Comparison of ENCODE assay signal across 14 cellular contexts in the genomic region with DNA sequence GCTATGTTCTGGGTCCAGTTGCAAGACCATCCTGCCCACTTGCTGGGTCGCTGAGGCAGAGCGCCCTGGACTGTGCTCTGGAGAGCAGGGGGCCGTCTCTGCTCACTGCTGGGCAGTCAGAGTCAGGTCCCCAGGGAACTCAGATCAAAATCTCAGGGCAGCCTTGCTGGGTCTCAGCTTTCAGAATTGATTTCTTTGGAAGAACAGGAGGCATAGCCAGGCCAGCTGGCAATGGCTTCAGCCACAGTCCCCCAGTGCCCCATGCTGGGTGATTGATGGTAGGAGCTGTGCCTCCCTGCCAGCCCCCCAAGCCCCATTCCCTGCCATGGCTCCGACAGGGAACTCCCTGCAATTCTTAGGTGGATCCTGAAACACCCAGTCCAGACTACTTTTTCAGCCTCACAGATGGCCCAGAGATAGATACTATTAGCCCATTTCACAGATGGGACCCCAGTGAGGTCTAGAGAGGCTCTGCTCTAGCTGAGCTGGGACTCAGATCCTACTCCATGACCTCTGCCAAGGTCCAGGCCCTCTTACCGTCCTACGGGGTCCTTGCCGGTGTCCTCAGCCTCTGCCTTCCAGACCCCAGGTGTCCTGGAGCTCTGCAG. TPM values are rescaled to one million over a fixed set of nuclear protein-coding genes. Genes with fewer than 3 reads are reported as not detected.
DNase-seq lines count a peak whose midpoint lies in the region; ATAC-seq and TF ChIP-seq lines count a peak whose summit lies in the region.
"Had no signal": no experiment of that assay in that cellular context is flagged by ENCODE, and none has a peak within 500 bp of the region (broad histone marks: within the 10 kb centered on the region; RNA-seq: fewer than 3 reads in every experiment).

No MANE protein-coding gene starts in this region.

- TF ChIP-seq POLR2A in thyroid gland (IDR thresholded peaks at IDR 0.05): no peak

- no peaks in the 10 kb centered on the region for H3K36me3 ChIP-seq in duodenal mucosa (ENCODE audit: control insufficient read depth in 1 of 2, insufficient read depth in 2 of 2, low read length in 2 of 2)
- no peaks in the 10 kb centered on the region for H3K36me3 ChIP-seq in muscle layer of duodenum (ENCODE audit: control insufficient read depth in 1 of 2, insufficient read depth in 2 of 2, low read length in 2 of 2)
- H3K36me3 ChIP-seq in thyroid gland: no peaks in the 10 kb centered on the region

- H3K9me3 ChIP-seq in duodenal mucosa (ENCODE audit: control insufficient read depth in 1 of 2, low read length in 2 of 2) (no peaks in the 10 kb centered on the region), muscle layer of duodenum (ENCODE audit: control insufficient read depth in 1 of 2, low read length in 2 of 2) (peaks cover 0 to 4% of the 10 kb centered on the region in 2 donors), thyroid gland (no peaks in the 10 kb centered on the region)

- peaks cover 12 to 22% of the 10 kb centered on the region in 2 donors for H3K4me1 ChIP-seq in duodenal mucosa (ENCODE audit: control insufficient read depth in 1 of 2, insufficient read depth in 2 of 2, low read length in 2 of 2)
- peaks cover 8 to 18% of the 10 kb centered on the region in 2 donors for H3K4me1 ChIP-seq in muscle layer of duodenum (ENCODE audit: control insufficient read depth in 1 of 2, insufficient read depth in 2 of 2, low read length in 2 of 2)
- peaks cover 7 to 57% of the 10 kb centered on the region in 2 donors for H3K4me1 ChIP-seq in thyroid gland

- H3K9ac ChIP-seq in duodenal mucosa (ENCODE audit: low read depth in 1 of 2, low read length in 2 of 2): no peak overlapping the region

- WGBS in thyroid gland, 2 donors: 57% methylated on average over 3 to 5 of the region's 7 CpGs

- POLR2A ChIA-PET in RWPE1 (lab: Yijun Ruan, JAX; ENCODE audit: low non-redundant PET) (interaction anchor here (0.6 kb wide), 1 partner anchor 14 kb away, joined by 3 read pairs; no protein-coding TSS in a partner anchor), GM10248 (lab: Yijun Ruan, JAX) (interaction anchor here (0.5 kb wide), 1 partner anchor 191 kb away, joined by 4 read pairs; no protein-coding TSS in a partner anchor)

- no peaks in the 10 kb centered on the region for H3K27me3 ChIP-seq in duodenal mucosa (ENCODE audit: control insufficient read depth in 1 of 2, insufficient read depth in 2 of 2, low read length in 2 of 2)
- H3K27me3 ChIP-seq in muscle layer of duodenum (ENCODE audit: low read depth, low read length): no peaks in the 10 kb centered on the region
- H3K27me3 ChIP-seq in thyroid gland: no peaks in the 10 kb centered on the region

- TF ChIP-seq CTCF in RWPE1 (conservative IDR thresholded peaks at IDR 0.05; ENCODE audit: low read depth) (no peak), thyroid gland (IDR thresholded peaks at IDR 0.05) (no peak), GM10248 (IDR thresholded peaks at IDR 0.05; ENCODE audit: control extremely low read depth, extremely low read depth, low read depth, missing control alignments) (no peak)

- no peak for DNase-seq in RWPE1 (ENCODE audit: low spot score)
- no peak for DNase-seq in thyroid gland
- no peak for DNase-seq in NCI-H526 (lab: John Stamatoyannopoulos, UW)
- DNase-seq in GM10248 (ENCODE audit: extremely low spot score): no peak
- DNase-seq: activated CD4-positive, alpha-beta T cell treated with anti-CD3 and anti-CD28 coated beads for 36 hours; CD4-positive, alpha-beta memory T cell; T-cell had no signal

- H3K4me3 ChIP-seq in duodenal mucosa (ENCODE audit: low read depth in 1 of 2, low read length in 2 of 2) (peak overlapping the region in 1 of 2 donors; percentile 21), muscle layer of duodenum (ENCODE audit: low read depth in 1 of 2, low read length in 2 of 2) (peak overlapping the region; percentile 21 to 26), thyroid gland (replicated peaks in 1 of 3) (peak overlapping the region in 1 of 3 donors; percentile 13)

- H3K27ac ChIP-seq in RWPE1: peak overlapping the region; percentile 83
- peak overlapping the region; percentile 50 for H3K27ac ChIP-seq in duodenal mucosa (ENCODE audit: low read depth, low read length)
- H3K27ac ChIP-seq in muscle layer of duodenum (ENCODE audit: low read length): peak overlapping the region; percentile 75
- H3K27ac ChIP-seq in thyroid gland: peak overlapping the region; percentile 61 to 85 (median 69)
- H3K27ac ChIP-seq: epithelial cell of prostate had no signal

- ATAC-seq in HG03135 (IDR thresholded peaks at IDR 0.05; ENCODE audit: unreplicated experiment): no peak
- ATAC-seq: activated CD4-positive, alpha-beta T cell treated with anti-CD3 and anti-CD28 coated beads for 36 hours; T-cell had no signal

- intact Hi-C loops in thyroid gland (cut with DNase I): no loop called here

- CTCF ChIA-PET in RWPE1 (lab: Yijun Ruan, JAX): interaction anchor here (0.6 to 0.7 kb wide), 2 partner anchors 14 to 138 kb away, joined by 3 to 4 read pairs; a partner anchor contains a TSS
- CTCF ChIA-PET in GM10248 (lab: Yijun Ruan, JAX): interaction anchor here (0.9 to 15.9 kb wide), 3 partner anchors 11 to 14 kb away, joined by 3 to 238 read pairs (median 27); a partner anchor contains a TSS

RNA-seq across cellular contexts. Expression of a gene that starts 0.5 kb away (rescaled TPM):
- 10 to 100 TPM; 23.0 to 45.1 (median 28.4) TPM for total RNA-seq in thyroid gland
- total RNA-seq: activated CD4-positive, alpha-beta T cell treated with anti-CD3 and anti-CD28 coated beads for 36 hours had no signal

RNA-seq across cellular contexts. Expression of a gene that starts 1.5 kb away (rescaled TPM):
- total RNA-seq in thyroid gland: 10 to 100 TPM; 11.5 to 40.2 (median 23.1) TPM
- total RNA-seq: activated CD4-positive, alpha-beta T cell treated with anti-CD3 and anti-CD28 coated beads for 36 hours; CD4-positive, alpha-beta memory T cell had no signal

RNA-seq across cellular contexts. Expression of a gene that starts 11.3 kb away (rescaled TPM):
- total RNA-seq in thyroid gland: 100 to 1,000 TPM in 3 of 4 donors, 10 to 100 TPM in 1; 66.6 to 208 (median 104) TPM
- total RNA-seq: activated CD4-positive, alpha-beta T cell treated with anti-CD3 and anti-CD28 coated beads for 36 hours; CD4-positive, alpha-beta memory T cell; H4; mesothelial cell of epicardium; progenitor cell of endocrine pancreas had no signal
